In the genomic region with DNA sequence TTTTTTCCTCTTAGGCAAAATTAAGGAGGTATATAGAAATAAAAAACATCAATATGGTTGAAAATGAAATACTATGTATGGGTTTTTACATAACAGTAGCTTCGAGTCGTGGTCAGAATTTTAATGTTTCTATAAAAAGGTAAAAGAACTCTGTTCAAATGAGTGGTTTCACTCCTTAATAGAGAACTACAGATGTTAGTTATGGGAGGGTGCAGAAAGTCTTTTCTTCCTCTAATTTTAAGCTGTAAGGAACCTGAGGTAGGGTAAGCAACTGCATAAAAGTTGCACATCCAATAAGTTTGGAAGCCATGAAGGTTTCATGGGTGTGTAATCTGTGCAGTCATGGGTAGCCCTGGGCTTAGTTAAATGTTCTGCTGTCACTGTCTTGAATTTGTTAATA, we compare ENCODE assay signal across 22 cellular contexts.
A peak's percentile ranks its signal among the peaks of the same experiment; 100 is the strongest.
DNase-seq lines count a peak whose midpoint lies in the region; ATAC-seq and TF ChIP-seq lines count a peak whose summit lies in the region.
"Had no signal": no experiment of that assay in that cellular context is flagged by ENCODE, and none has a peak within 500 bp of the region (broad histone marks: within the 10 kb centered on the region; RNA-seq: fewer than 3 reads in every experiment).

No MANE protein-coding gene starts in this region.

- no peaks in the 10 kb centered on the region for H3K79me2 ChIP-seq in MM.1S (ENCODE audit: low read length)

- H2AFZ ChIP-seq in MM.1S (ENCODE audit: low read length) (no peak overlapping the region), mesenchymal stem cell (ENCODE audit: low read depth, low read length) (no peak overlapping the region)

- H4K91ac ChIP-seq in mesenchymal stem cell (ENCODE audit: low read length): no peak overlapping the region

- CTCF ChIA-PET in MCF 10A (lab: Yijun Ruan, JAX): no interaction called here

- peak overlapping the region; percentile 26 for H3K4me2 ChIP-seq in MM.1S (ENCODE audit: low read depth, low read length)
- H3K4me2 ChIP-seq in mesenchymal stem cell (ENCODE audit: low read length, poor library complexity, severe bottlenecking): no peak overlapping the region
- H3K4me2 ChIP-seq: BLaER1 had no signal

- H3K4ac ChIP-seq in mesenchymal stem cell (ENCODE audit: low read depth in 1 of 2, low read length in 2 of 2): no peak overlapping the region

- intact Hi-C loops in MCF 10A (cut with micrococcal nuclease): no loop called here

- POLR2A ChIA-PET in MCF 10A (lab: Yijun Ruan, JAX): no interaction called here

- BruUV-seq in MCF 10A (replicated peaks; lab: Mats Ljungman, UMichigan): no TSS peak

- H3K36me3 ChIP-seq in MM.1S (replicated peaks; ENCODE audit: insufficient read depth, low read length) (no peaks in the 10 kb centered on the region), mesenchymal stem cell (ENCODE audit: control insufficient read depth in 1 of 2, insufficient read depth in 2 of 2, low read depth in 1 of 2, low read length in 2 of 2) (no peaks in the 10 kb centered on the region)
- H3K36me3 ChIP-seq: BLaER1, HAP-1 had no signal

- H3K9me3 ChIP-seq in MM.1S (replicated peaks; ENCODE audit: insufficient read depth, low read length): no peaks in the 10 kb centered on the region
- no peaks in the 10 kb centered on the region for H3K9me3 ChIP-seq in mesenchymal stem cell (ENCODE audit: control insufficient read depth, low read length)
- H3K9me3 ChIP-seq: BLaER1, Caco-2, HAP-1 had no signal

- no peaks in the 10 kb centered on the region for H3K4me1 Mint-ChIP-seq in MCF 10A (ENCODE audit: insufficient read depth, unreplicated experiment)
- H3K4me1 Mint-ChIP-seq: B cell; CD4-positive, CD25-positive, alpha-beta regulatory T cell had no signal

- H3K4me3 ChIP-seq in MM.1S (ENCODE audit: low read length) (0 out of 2 replicates have a peak overlapping the region, but pooled peaks have one; percentile 19), mesenchymal stem cell (ENCODE audit: insufficient read depth in 1 of 2, low read depth in 1 of 2, low read length in 2 of 2) (no peak overlapping the region)
- H3K4me3 ChIP-seq: BLaER1, HAP-1 had no signal

- no peak overlapping the region for H2AK5ac ChIP-seq in mesenchymal stem cell (ENCODE audit: low read length, severe bottlenecking)

- no peaks in the 10 kb centered on the region for H3F3A ChIP-seq in MM.1S (ENCODE audit: insufficient read depth, low read length)

- H3K9ac ChIP-seq in MM.1S (ENCODE audit: low read length) (no peak overlapping the region), mesenchymal stem cell (ENCODE audit: low read length) (no peak overlapping the region)
- H3K9ac ChIP-seq: BLaER1 had no signal

- H3K23ac ChIP-seq in mesenchymal stem cell (ENCODE audit: low read length in 2 of 2): no peak overlapping the region

- peak; percentile 6 for DNase-seq in NOMO-1 treated with DMSO at 0.1 percent for 48 hours (lab: John Stamatoyannopoulos, UW; ENCODE audit: unreplicated experiment)
- no peak for DNase-seq in NOMO-1 treated with dmso at 0.1 percent for 144 hours (lab: John Stamatoyannopoulos, UW; ENCODE audit: unreplicated experiment)
- peak; percentile 14 for DNase-seq in MM.1S
- no peak for DNase-seq in mesenchymal stem cell
- DNase-seq in MCF 10A (ENCODE audit: unreplicated experiment): no peak
- DNase-seq in SHP77 (lab: John Stamatoyannopoulos, UW): no peak
- DNase-seq: Caco-2; CD4-positive, CD25-positive, alpha-beta regulatory T cell; CD8-positive, alpha-beta T cell; DMS153; DND-41; EL; GF-D8; GOT3; HFFc6 had no signal

- ATAC-seq in GM19463 (IDR thresholded peaks at IDR 0.05; ENCODE audit: unreplicated experiment): peak; percentile 51
- no peak for ATAC-seq in GM21737 (IDR thresholded peaks at IDR 0.05; ENCODE audit: unreplicated experiment)
- ATAC-seq: CD8-positive, alpha-beta T cell had no signal

- H3K36me3 Mint-ChIP-seq in MCF 10A (ENCODE audit: insufficient read depth, unreplicated experiment): no peaks in the 10 kb centered on the region
- H3K36me3 Mint-ChIP-seq: CD4-positive, CD25-positive, alpha-beta regulatory T cell; CD8-positive, alpha-beta T cell had no signal

- no peaks in the 10 kb centered on the region for H4K20me1 ChIP-seq in MM.1S (ENCODE audit: insufficient read depth, low read length)
- H4K20me1 ChIP-seq: BLaER1 had no signal

- H3K4me3 Mint-ChIP-seq in MCF 10A (ENCODE audit: unreplicated experiment): no peak overlapping the region
- H3K4me3 Mint-ChIP-seq: B cell; CD4-positive, CD25-positive, alpha-beta regulatory T cell; CD8-positive, alpha-beta T cell; HFFc6 had no signal

- no peaks in the 10 kb centered on the region for H3K9me2 ChIP-seq in MM.1S (replicated peaks; ENCODE audit: insufficient read depth, low read length)

- no peak overlapping the region for H2BK12ac ChIP-seq in mesenchymal stem cell (ENCODE audit: low read length in 2 of 2)

- H3K27ac ChIP-seq in MM.1S (ENCODE audit: low read length): no peak overlapping the region
- no peak overlapping the region for H3K27ac ChIP-seq in mesenchymal stem cell (ENCODE audit: low read length, poor library complexity, severe bottlenecking)
- H3K27ac ChIP-seq: 22Rv1, BLaER1, C4-2B had no signal

- H3K9me3 Mint-ChIP-seq in MCF 10A (ENCODE audit: unreplicated experiment): peaks cover 12% of the 10 kb centered on the region

- no peak overlapping the region for H3K27ac Mint-ChIP-seq in MCF 10A (ENCODE audit: low read depth, unreplicated experiment)
- H3K27ac Mint-ChIP-seq: B cell; CD4-positive, CD25-positive, alpha-beta regulatory T cell; CD8-positive, alpha-beta T cell; HFFc6 had no signal

- no peak overlapping the region for H2BK120ac ChIP-seq in mesenchymal stem cell (ENCODE audit: low read depth, low read length)

- H3K4me1 ChIP-seq in MM.1S (ENCODE audit: low read length): peaks cover 13% of the 10 kb centered on the region
- H3K4me1 ChIP-seq in mesenchymal stem cell (ENCODE audit: control insufficient read depth, insufficient read depth, low read depth, low read length): no peaks in the 10 kb centered on the region
- H3K4me1 ChIP-seq: BLaER1, Caco-2, HAP-1 had no signal

- H4K8ac ChIP-seq in mesenchymal stem cell (ENCODE audit: low read length): no peak overlapping the region

- H3K14ac ChIP-seq in mesenchymal stem cell (ENCODE audit: low read length in 2 of 2): no peak overlapping the region

- H3K27me3 Mint-ChIP-seq in MCF 10A (ENCODE audit: insufficient read depth, unreplicated experiment): no peaks in the 10 kb centered on the region
- H3K27me3 Mint-ChIP-seq: B cell had no signal

- H2BK15ac ChIP-seq in mesenchymal stem cell (ENCODE audit: low read depth, poor library complexity, severe bottlenecking): no peak overlapping the region

- WGBS in mesenchymal stem cell: 96% methylated on average over 2 of the region's 2 CpGs

- no peak overlapping the region for H2BK5ac ChIP-seq in mesenchymal stem cell (ENCODE audit: low read depth, low read length, poor library complexity, severe bottlenecking)

- H3K27me3 ChIP-seq in MM.1S (replicated peaks; ENCODE audit: insufficient read depth, low read length): no peaks in the 10 kb centered on the region
- H3K27me3 ChIP-seq in mesenchymal stem cell (ENCODE audit: control insufficient read depth in 1 of 2, insufficient read depth in 1 of 2, low read length in 2 of 2): no peaks in the 10 kb centered on the region
- H3K27me3 ChIP-seq: BLaER1 had no signal

- H3K79me1 ChIP-seq in mesenchymal stem cell (replicated peaks; ENCODE audit: low read length, poor library complexity, severe bottlenecking): no peaks in the 10 kb centered on the region

- TF ChIP-seq CTCF in MM.1S (IDR thresholded peaks at IDR 0.05; ENCODE audit: low read length) (no peak), MCF 10A (IDR thresholded peaks at IDR 0.05; ENCODE audit: unreplicated experiment) (no peak)

- no peak overlapping the region for H3K18ac ChIP-seq in mesenchymal stem cell (ENCODE audit: low read depth in 1 of 2, low read length in 2 of 2)

Comparison
In these comparisons a context has a peak if more than half of its experiments do, and no peak if none do; other contexts are left out.
1. DNase-seq: peak in NOMO-1 treated with DMSO at 0.1 percent for 48 hours (single experiment) and MM.1S (single experiment); none in NOMO-1 treated with dmso at 0.1 percent for 144 hours (single experiment), mesenchymal stem cell (single experiment), MCF 10A (single experiment) and SHP77 (0 of 2).